Comparison of ENCODE assay signal across 18 cellular contexts in genomic region chr7:74485611-74486010, GRCh38. TPM values are rescaled to one million over a fixed set of nuclear protein-coding genes. Genes with fewer than 3 reads are reported as not detected.
DNase-seq lines count a peak whose midpoint lies in the region; ATAC-seq and TF ChIP-seq lines count a peak whose summit lies in the region.
"Had no signal": no experiment of that assay in that cellular context is flagged by ENCODE, and none has a peak within 500 bp of the region (broad histone marks: within the 10 kb centered on the region; RNA-seq: fewer than 3 reads in every experiment).

No MANE protein-coding gene starts in this region.

- H3K27me3 Mint-ChIP-seq in chondrocyte (ENCODE audit: low read depth) (no peaks in the 10 kb centered on the region), type B pancreatic cell (no peaks in the 10 kb centered on the region)

- no peak overlapping the region for H3K4ac ChIP-seq in trophoblast cell (ENCODE audit: low read depth, low read length)

- POLR2A ChIA-PET in OCI-LY7 (lab: Charles Lee), result no interaction called here

- H4K20me1 ChIP-seq in OCI-LY7 (ENCODE audit: insufficient read depth, low read length), result no peaks in the 10 kb centered on the region

- H3K9me3 ChIP-seq in right atrium auricular region (no peaks in the 10 kb centered on the region), trophoblast cell (ENCODE audit: insufficient read depth, low read depth, low read length) (no peaks in the 10 kb centered on the region), OCI-LY7 (ENCODE audit: low read length) (no peaks in the 10 kb centered on the region)
- H3K9me3 ChIP-seq: BLaER1 treated with 17β-estradiol and CSF1 and Interleukin-3, amounts not matched to agents 10 nM and 100 nM; HAP-1 had no signal

- TF ChIP-seq CTCF in right atrium auricular region (IDR thresholded peaks at IDR 0.05), result no peak
- no peak for TF ChIP-seq CTCF in chondrocyte (IDR thresholded peaks at IDR 0.05)
- TF ChIP-seq CTCF in type B pancreatic cell (conservative IDR thresholded peaks at IDR 0.05), result no peak
- no peak for TF ChIP-seq CTCF in OCI-LY7 (conservative IDR thresholded peaks at IDR 0.05; ENCODE audit: low read length)

- no peak overlapping the region for H2BK120ac ChIP-seq in trophoblast cell (ENCODE audit: insufficient read depth, low read length, poor library complexity)

- CTCF ChIA-PET in OCI-LY7 (lab: Charles Lee; ENCODE audit: unreplicated experiment), result no interaction called here

- no TSS peak for BruUV-seq in OCI-LY7 (replicated peaks; lab: Mats Ljungman, UMichigan)

- H3K79me2 ChIP-seq in trophoblast cell (ENCODE audit: control insufficient read depth, insufficient read depth, low read length, poor library complexity), result no peaks in the 10 kb centered on the region
- no peaks in the 10 kb centered on the region for H3K79me2 ChIP-seq in OCI-LY7 (ENCODE audit: insufficient read depth, low read depth, low read length)

- no peak overlapping the region for H4K91ac ChIP-seq in trophoblast cell (ENCODE audit: low read depth, low read length)

- H4K8ac ChIP-seq in trophoblast cell (ENCODE audit: low read depth, low read length), result no peak overlapping the region

- no peak overlapping the region for H3K4me2 ChIP-seq in trophoblast cell (ENCODE audit: low read length)
- H3K4me2 ChIP-seq in OCI-LY7 (ENCODE audit: low read length), result no peak overlapping the region

- DNase-seq in right atrium auricular region (ENCODE audit: low spot score), result no peak
- DNase-seq in Right ventricle myocardium superior, result no peak
- DNase-seq in chondrocyte (ENCODE audit: low spot score), result no peak
- peak; percentile 75 to 84 for DNase-seq in trophoblast cell
- DNase-seq in type B pancreatic cell (ENCODE audit: extremely low spot score, unreplicated experiment), result no peak
- DNase-seq in activated effector memory CD4-positive, alpha-beta T cell treated with Interleukin-2 at 50 U/mL for 16 hours, result no peak
- no peak for DNase-seq in OCI-LY7 (ENCODE audit: low spot score)
- DNase-seq in HCEC 1CT, result no peak
- DNase-seq: 8988T; Calu3; CD8-positive, alpha-beta T cell; DMS79 treated with DMSO at 0.1 percent for 48 hours; GF-D8; HFFc6 had no signal

- no peak overlapping the region for H2BK5ac ChIP-seq in trophoblast cell (ENCODE audit: low read depth, low read length, poor library complexity)

- H3K9me3 Mint-ChIP-seq in chondrocyte (ENCODE audit: low read depth) (no peaks in the 10 kb centered on the region), type B pancreatic cell (no peaks in the 10 kb centered on the region)
- H3K9me3 Mint-ChIP-seq: CD8-positive, alpha-beta T cell; HFFc6 had no signal

- H3K27me3 ChIP-seq in right atrium auricular region, result no peaks in the 10 kb centered on the region
- H3K27me3 ChIP-seq in trophoblast cell (ENCODE audit: insufficient read depth, low read length), result no peaks in the 10 kb centered on the region
- H3K27me3 ChIP-seq: BLaER1 treated with 17β-estradiol and CSF1 and Interleukin-3, amounts not matched to agents 10 nM and 100 nM had no signal

- no peak overlapping the region for H2BK12ac ChIP-seq in trophoblast cell (ENCODE audit: low read length)

- intact Hi-C loops in Right ventricle myocardium superior (cut with DNase I) (no loop called here), OCI-LY7 (cut with micrococcal nuclease; ENCODE audit: unreplicated experiment) (no loop called here)

- no peak overlapping the region for H3K23ac ChIP-seq in trophoblast cell (ENCODE audit: low read length)

- H3K27ac ChIP-seq in right atrium auricular region (peak overlapping the region; percentile 61 to 98), trophoblast cell (ENCODE audit: low read depth, low read length) (no peak overlapping the region), OCI-LY7 (ENCODE audit: low read depth, low read length, poor library complexity, severe bottlenecking) (no peak overlapping the region)
- H3K27ac ChIP-seq: BLaER1 treated with 17β-estradiol and CSF1 and Interleukin-3, amounts not matched to agents 10 nM and 100 nM had no signal

- H2AFZ ChIP-seq in trophoblast cell (ENCODE audit: insufficient read depth, low read length, poor library complexity), result no peak overlapping the region
- no peak overlapping the region for H2AFZ ChIP-seq in OCI-LY7 (ENCODE audit: low read length)

- H3K18ac ChIP-seq in trophoblast cell (ENCODE audit: low read length), result no peak overlapping the region

- H3K9me2 ChIP-seq in OCI-LY7 (ENCODE audit: insufficient read depth, low read length), result no peaks in the 10 kb centered on the region

- H3K4me3 ChIP-seq in right atrium auricular region (no peak overlapping the region), trophoblast cell (ENCODE audit: low read depth, low read length) (no peak overlapping the region), OCI-LY7 (ENCODE audit: low read depth, low read length, poor library complexity, severe bottlenecking) (no peak overlapping the region)
- H3K4me3 ChIP-seq: BLaER1 treated with 17β-estradiol and CSF1 and Interleukin-3, amounts not matched to agents 10 nM and 100 nM; GM12878; HAP-1 had no signal

- H3K4me1 ChIP-seq in right atrium auricular region (peaks cover 0 to 35% of the 10 kb centered on the region in 2 donors), trophoblast cell (ENCODE audit: control insufficient read depth in 1 of 2, insufficient read depth in 2 of 2, low read length in 2 of 2) (peaks cover 8 to 16% of the 10 kb centered on the region in 2 experiments), OCI-LY7 (ENCODE audit: insufficient read depth, low read length, poor library complexity, severe bottlenecking) (no peaks in the 10 kb centered on the region)

- H3K14ac ChIP-seq in trophoblast cell (ENCODE audit: low read length), result no peak overlapping the region

- H3K36me3 Mint-ChIP-seq in chondrocyte (ENCODE audit: low read depth), result no peaks in the 10 kb centered on the region
- H3K36me3 Mint-ChIP-seq in type B pancreatic cell, result peaks cover 8% of the 10 kb centered on the region
- H3K36me3 Mint-ChIP-seq: CD8-positive, alpha-beta T cell had no signal

- WGBS in trophoblast cell (ENCODE audit: extremely low coverage, insufficient coverage, insufficient read length), result no CpG with 5 or more reads among the region's 7 CpGs

- peaks cover 5% of the 10 kb centered on the region for H3K79me1 ChIP-seq in trophoblast cell (ENCODE audit: low read length)

- H4K12ac ChIP-seq in trophoblast cell (ENCODE audit: low read depth, low read length), result no peak overlapping the region

- H3K36me3 ChIP-seq in right atrium auricular region (no peaks in the 10 kb centered on the region), trophoblast cell (ENCODE audit: control insufficient read depth in 1 of 2, insufficient read depth in 2 of 2, low read length in 2 of 2) (peaks cover 0 to under 1% of the 10 kb centered on the region in 2 experiments), OCI-LY7 (ENCODE audit: insufficient read depth, low read length) (no peaks in the 10 kb centered on the region)
- H3K36me3 ChIP-seq: HAP-1 had no signal

- peaks cover 56% of the 10 kb centered on the region for H3K4me1 Mint-ChIP-seq in chondrocyte (ENCODE audit: low read depth)
- peaks cover 36% of the 10 kb centered on the region for H3K4me1 Mint-ChIP-seq in type B pancreatic cell (ENCODE audit: unreplicated experiment)

- H2AK5ac ChIP-seq in trophoblast cell (ENCODE audit: low read length), result no peak overlapping the region

- no peak overlapping the region for H3K4me3 Mint-ChIP-seq in chondrocyte (ENCODE audit: unreplicated experiment)
- no peak overlapping the region for H3K4me3 Mint-ChIP-seq in type B pancreatic cell
- H3K4me3 Mint-ChIP-seq: B cell; CD8-positive, alpha-beta T cell; HFFc6 had no signal

- no peak overlapping the region for H3K9ac ChIP-seq in trophoblast cell (ENCODE audit: low read length)
- H3K9ac ChIP-seq: BLaER1 treated with 17β-estradiol and CSF1 and Interleukin-3, amounts not matched to agents 10 nM and 100 nM had no signal

- H3K27ac Mint-ChIP-seq in chondrocyte (ENCODE audit: unreplicated experiment), result peak overlapping the region; percentile 68
- H3K27ac Mint-ChIP-seq in type B pancreatic cell, result peak overlapping the region; percentile 9
- H3K27ac Mint-ChIP-seq: B cell; CD8-positive, alpha-beta T cell had no signal

- no peak for ATAC-seq in Right ventricle myocardium superior (ENCODE audit: poor library complexity)
- ATAC-seq: CD8-positive, alpha-beta T cell; GM12878 had no signal

RNA-seq across cellular contexts. Expression of gene GTF2IRD1, which starts 31.9 kb away (rescaled TPM):
- total RNA-seq in right atrium auricular region (10 to 100 TPM; 15.6 to 16.5 TPM), Right ventricle myocardium superior (21.7 TPM), chondrocyte (32.4 to 48.5 TPM (median 46.5 TPM) in 3 replicates), type B pancreatic cell (ENCODE audit: low replicate concordance) (43.6 and 47.9 TPM in 2 replicates), OCI-LY7 (2022) (29.7 and 34.3 TPM in 2 replicates)
- 20.3 and 24.6 TPM in 2 replicates for polyA plus RNA-seq in trophoblast cell (2013)
- total RNA-seq in OCI-LY7 (2014; rRNA removed; shearing (Covaris generic)), result 4.2 and 4.4 TPM in 2 replicates

Comparison
In these comparisons a context has a peak if more than half of its experiments do, and no peak if none do; other contexts are left out.
1. DNase-seq: peak in trophoblast cell (2 of 2); none in right atrium auricular region (single experiment), Right ventricle myocardium superior (single experiment), chondrocyte (single experiment), type B pancreatic cell (single experiment), activated effector memory CD4-positive, alpha-beta T cell treated with Interleukin-2 at 50 U/mL for 16 hours (single experiment), OCI-LY7 (single experiment) and HCEC 1CT (single experiment).
2. H3K27ac ChIP-seq: peak in right atrium auricular region (2 of 2); none in trophoblast cell (single experiment) and OCI-LY7 (single experiment).